In the genomic region with DNA sequence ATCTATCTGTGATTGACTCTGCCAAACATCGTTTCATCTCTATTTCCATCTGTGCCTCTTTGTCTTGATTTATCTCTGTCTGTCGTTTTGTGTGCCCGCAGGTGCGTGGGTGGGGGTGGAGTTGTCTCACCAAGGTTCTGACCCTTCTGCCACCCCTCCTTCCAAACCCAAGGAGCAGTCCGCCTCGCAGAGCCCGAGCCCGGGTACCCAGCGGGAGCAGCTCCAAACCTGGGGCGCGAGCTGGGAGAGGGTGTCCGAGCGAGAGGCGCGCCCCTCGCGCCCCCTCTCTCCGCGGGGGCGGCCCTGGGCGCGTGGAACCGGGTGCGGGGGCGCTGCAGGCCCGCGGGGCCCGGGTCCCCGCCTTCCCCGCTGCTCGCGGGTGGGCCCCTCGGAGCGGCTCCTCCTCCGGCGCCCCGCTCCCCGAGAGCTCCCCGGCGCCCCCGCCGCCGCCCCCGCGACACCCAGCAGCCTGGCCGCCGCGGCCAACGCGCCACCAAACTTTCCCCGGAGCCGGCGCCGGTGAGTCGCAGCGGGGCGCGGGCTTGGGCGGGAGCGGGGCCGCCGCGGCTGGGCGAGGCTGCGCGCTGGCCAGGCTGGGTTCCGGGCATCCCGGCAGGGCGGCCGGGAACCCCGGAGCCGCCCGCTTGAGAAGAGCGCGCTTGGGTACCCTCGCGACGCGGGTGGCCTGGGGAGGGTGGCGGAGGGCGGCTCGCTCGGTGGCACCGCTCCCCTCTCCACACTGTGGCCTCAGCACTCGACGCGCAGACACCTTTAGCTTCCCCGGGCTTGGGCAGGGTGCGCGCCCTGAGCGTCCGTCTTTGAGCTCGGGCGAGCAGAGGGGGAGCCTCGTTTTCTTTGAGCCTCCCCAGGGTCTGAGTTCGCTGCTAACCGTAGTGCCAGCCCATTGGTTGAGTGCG, we compare ENCODE assay signal across 10 cellular contexts. TPM values are rescaled to one million over a fixed set of nuclear protein-coding genes. Genes with fewer than 3 reads are reported as not detected.
DNase-seq lines count a peak whose midpoint lies in the region; ATAC-seq, FAIRE-seq and TF ChIP-seq lines count a peak whose summit lies in the region.
"Had no signal": no experiment of that assay in that cellular context is flagged by ENCODE, and none has a peak within 500 bp of the region (broad histone marks: within the 10 kb centered on the region; RNA-seq: fewer than 3 reads in every experiment).

A gene with protein sequence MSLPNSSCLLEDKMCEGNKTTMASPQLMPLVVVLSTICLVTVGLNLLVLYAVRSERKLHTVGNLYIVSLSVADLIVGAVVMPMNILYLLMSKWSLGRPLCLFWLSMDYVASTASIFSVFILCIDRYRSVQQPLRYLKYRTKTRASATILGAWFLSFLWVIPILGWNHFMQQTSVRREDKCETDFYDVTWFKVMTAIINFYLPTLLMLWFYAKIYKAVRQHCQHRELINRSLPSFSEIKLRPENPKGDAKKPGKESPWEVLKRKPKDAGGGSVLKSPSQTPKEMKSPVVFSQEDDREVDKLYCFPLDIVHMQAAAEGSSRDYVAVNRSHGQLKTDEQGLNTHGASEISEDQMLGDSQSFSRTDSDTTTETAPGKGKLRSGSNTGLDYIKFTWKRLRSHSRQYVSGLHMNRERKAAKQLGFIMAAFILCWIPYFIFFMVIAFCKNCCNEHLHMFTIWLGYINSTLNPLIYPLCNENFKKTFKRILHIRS (plus strand): TSS at position 458 of the 917 bp plus-strand sequence. CDS start 104,545 bp downstream, outside the sequence.

- BruUV-seq in K562 (replicated peaks; lab: Mats Ljungman, UMichigan) = no TSS peak

- H3K79me2 ChIP-seq in K562 (ENCODE audit: control insufficient read depth, insufficient read depth, low read length) = no peaks in the 10 kb centered on the region

- H3K27me3 Mint-ChIP-seq in activated CD4-positive, alpha-beta memory T cell treated with anti-CD3 and anti-CD28 coated beads for 36 hours = peaks cover 54% of the 10 kb centered on the region
- H3K27me3 Mint-ChIP-seq in activated CD4-positive, alpha-beta memory T cell treated with anti-CD3 and anti-CD28 coated beads, Interleukin-2, amount 10 ng/mL, durations not matched to agents 7 days and 5 days = peaks cover 83% of the 10 kb centered on the region

- CTCF ChIA-PET in activated CD4-positive, alpha-beta memory T cell treated with anti-CD3 and anti-CD28 coated beads for 36 hours (lab: Charles Lee) = interaction anchor here (1.1 to 4.7 kb wide), 3 partner anchors 10 to 181 kb away, joined by 3 to 33 read pairs (median 6); no protein-coding TSS in a partner anchor
- CTCF ChIA-PET in activated CD4-positive, alpha-beta memory T cell treated with anti-CD3 and anti-CD28 coated beads, Interleukin-2, amount 10 ng/mL, durations not matched to agents 7 days and 5 days (lab: Charles Lee) = interaction anchor here (0.6 to 1.6 kb wide), 5 partner anchors 13 to 94 kb away, joined by 3 to 6 read pairs (median 3); no protein-coding TSS in a partner anchor
- CTCF ChIA-PET in K562 (lab: Yijun Ruan, JAX; ENCODE audit: low intra/inter-chr PET ratio) = no interaction called here

- H3K9me1 ChIP-seq in K562 (ENCODE audit: control insufficient read depth, insufficient read depth, low read length) = no peaks in the 10 kb centered on the region

- peaks cover 19 to 45% of the 10 kb centered on the region in 2 experiments; a peak in 4 of 5 replicates for H3K27me3 ChIP-seq in K562 (ENCODE audit: control insufficient read depth in 2 of 2, insufficient read depth in 2 of 2, low read length in 2 of 2)
- H3K27me3 ChIP-seq in stomach smooth muscle (ENCODE audit: control insufficient read depth in 1 of 2, insufficient read depth in 2 of 2, low read length in 2 of 2) = peaks cover 12 to 18% of the 10 kb centered on the region in 2 donors
- H3K27me3 ChIP-seq in effector memory CD4-positive, alpha-beta T cell (replicated peaks; ENCODE audit: control insufficient read depth, insufficient read depth, low read length, poor library complexity, severe bottlenecking) = peaks cover 13% of the 10 kb centered on the region

- intact Hi-C loops in activated CD4-positive, alpha-beta memory T cell treated with anti-CD3 and anti-CD28 coated beads for 36 hours (cut with micrococcal nuclease) = no loop called here
- intact Hi-C loops in K562 (cut with micrococcal nuclease) = no loop called here

- H3K4me2 ChIP-seq in K562 (ENCODE audit: insufficient read depth, low read length) = no peak within 1 kb of the TSS

- no peak for DNase-seq in activated CD4-positive, alpha-beta memory T cell treated with anti-CD3 and anti-CD28 coated beads for 36 hours
- no peak for DNase-seq in activated CD4-positive, alpha-beta memory T cell treated with anti-CD3 and anti-CD28 coated beads, Interleukin-2, amount 10 ng/mL, durations not matched to agents 7 days and 5 days
- DNase-seq in K562 (ENCODE audit: extremely low read depth in 1 of 4, low spot score in 3 of 4) (peak in 2 of 4 experiments; percentile 27 to 33), kidney glomerular epithelial cell (lab: John Stamatoyannopoulos, UW) (peak; percentile 62)
- no peak for DNase-seq in effector memory CD4-positive, alpha-beta T cell
- no peak for DNase-seq in central memory CD4-positive, alpha-beta T cell
- DNase-seq: DND-41 had no signal

- 8% methylated on average over 52 of the region's 98 CpGs for WGBS in K562 (ENCODE audit: insufficient coverage, low coverage, missing lambda C conversion rate)

- TF ChIP-seq RAD21 in K562 (CRISPR knock-in tag; conservative IDR thresholded peaks at IDR 0.05 in 1 of 2, IDR thresholded peaks at IDR 0.05 in 1 of 2) = no peak

- no peaks in the 10 kb centered on the region for H3K36me3 Mint-ChIP-seq in activated CD4-positive, alpha-beta memory T cell treated with anti-CD3 and anti-CD28 coated beads for 36 hours
- no peaks in the 10 kb centered on the region for H3K36me3 Mint-ChIP-seq in activated CD4-positive, alpha-beta memory T cell treated with anti-CD3 and anti-CD28 coated beads, Interleukin-2, amount 10 ng/mL, durations not matched to agents 7 days and 5 days (ENCODE audit: low read depth)

- no peaks in the 10 kb centered on the region for H3K9me3 Mint-ChIP-seq in activated CD4-positive, alpha-beta memory T cell treated with anti-CD3 and anti-CD28 coated beads for 36 hours
- H3K9me3 Mint-ChIP-seq in activated CD4-positive, alpha-beta memory T cell treated with anti-CD3 and anti-CD28 coated beads, Interleukin-2, amount 10 ng/mL, durations not matched to agents 7 days and 5 days = no peaks in the 10 kb centered on the region

- H3K9me3 ChIP-seq in K562 (replicated peaks; ENCODE audit: control insufficient read depth, insufficient read depth, low read depth, low read length) = no peaks in the 10 kb centered on the region
- no peaks in the 10 kb centered on the region for H3K9me3 ChIP-seq in stomach smooth muscle (ENCODE audit: control insufficient read depth in 2 of 2, low read length in 2 of 2)
- H3K9me3 ChIP-seq in effector memory CD4-positive, alpha-beta T cell (ENCODE audit: control insufficient read depth, low read length) = no peaks in the 10 kb centered on the region

- no peak within 1 kb of the TSS for H3K9ac ChIP-seq in K562 (ENCODE audit: insufficient read depth in 1 of 2, low read depth in 2 of 2, low read length in 2 of 2)
- H3K9ac ChIP-seq in stomach smooth muscle (ENCODE audit: low read length in 2 of 2) = peak within 1 kb of the TSS in 1 of 2 donors; percentile 62

- ATAC-seq in K562 = no peak
- no peak for ATAC-seq in GM18861 (IDR thresholded peaks at IDR 0.05; ENCODE audit: unreplicated experiment)

- peak within 1 kb of the TSS; percentile 6 for H3K4me3 Mint-ChIP-seq in activated CD4-positive, alpha-beta memory T cell treated with anti-CD3 and anti-CD28 coated beads for 36 hours
- no peak within 1 kb of the TSS for H3K4me3 Mint-ChIP-seq in activated CD4-positive, alpha-beta memory T cell treated with anti-CD3 and anti-CD28 coated beads, Interleukin-2, amount 10 ng/mL, durations not matched to agents 7 days and 5 days

- H3K4me3 ChIP-seq in K562 (no peak within 1 kb of the TSS), stomach smooth muscle (ENCODE audit: low read length in 2 of 2) (peak within 1 kb of the TSS; percentile 76 to 83)
- H3K4me3 ChIP-seq in effector memory CD4-positive, alpha-beta T cell (ENCODE audit: insufficient read depth, low read depth, low read length, poor library complexity, severe bottlenecking) = no peak within 1 kb of the TSS

- H3K4me1 ChIP-seq in K562 (replicated peaks in 1 of 2; ENCODE audit: control insufficient read depth in 2 of 2, insufficient read depth in 2 of 2, low read length in 2 of 2) = peaks cover 0 to 8% of the 10 kb centered on the region in 2 experiments; a peak in 1 of 5 replicates
- peaks cover 19% of the 10 kb centered on the region for H3K4me1 ChIP-seq in stomach smooth muscle (ENCODE audit: control insufficient read depth, insufficient read depth, low read length)
- no peaks in the 10 kb centered on the region for H3K4me1 ChIP-seq in effector memory CD4-positive, alpha-beta T cell (ENCODE audit: control insufficient read depth, insufficient read depth, low read length, poor library complexity, severe bottlenecking)

- peaks cover 9% of the 10 kb centered on the region for H3K4me1 Mint-ChIP-seq in activated CD4-positive, alpha-beta memory T cell treated with anti-CD3 and anti-CD28 coated beads for 36 hours (ENCODE audit: low read depth)
- H3K4me1 Mint-ChIP-seq in activated CD4-positive, alpha-beta memory T cell treated with anti-CD3 and anti-CD28 coated beads, Interleukin-2, amount 10 ng/mL, durations not matched to agents 7 days and 5 days = peaks cover 10% of the 10 kb centered on the region

- H3K27ac Mint-ChIP-seq in activated CD4-positive, alpha-beta memory T cell treated with anti-CD3 and anti-CD28 coated beads for 36 hours = no peak within 1 kb of the TSS
- no peak within 1 kb of the TSS for H3K27ac Mint-ChIP-seq in activated CD4-positive, alpha-beta memory T cell treated with anti-CD3 and anti-CD28 coated beads, Interleukin-2, amount 10 ng/mL, durations not matched to agents 7 days and 5 days

- no peak for TF ChIP-seq POLR2A in K562 (conservative IDR thresholded peaks at IDR 0.05)

- TF ChIP-seq EP300 in K562 (IDR thresholded peaks at IDR 0.05; ENCODE audit: low read length) = no peak

- H3K36me3 ChIP-seq in K562 (ENCODE audit: control insufficient read depth, insufficient read depth, low read length) (no peaks in the 10 kb centered on the region), stomach smooth muscle (ENCODE audit: control insufficient read depth in 2 of 2, insufficient read depth in 2 of 2, low read length in 2 of 2) (no peaks in the 10 kb centered on the region)
- no peaks in the 10 kb centered on the region for H3K36me3 ChIP-seq in effector memory CD4-positive, alpha-beta T cell (ENCODE audit: control insufficient read depth, insufficient read depth, low read length)

- H2AFZ ChIP-seq in K562 (ENCODE audit: low read depth, low read length) = no peak within 1 kb of the TSS

- POLR2A ChIA-PET in activated CD4-positive, alpha-beta memory T cell treated with anti-CD3 and anti-CD28 coated beads for 36 hours (lab: Charles Lee) = no interaction called here
- POLR2A ChIA-PET in activated CD4-positive, alpha-beta memory T cell treated with anti-CD3 and anti-CD28 coated beads, Interleukin-2, amount 10 ng/mL, durations not matched to agents 7 days and 5 days (lab: Charles Lee) = no interaction called here
- POLR2A ChIA-PET in K562 (lab: Yijun Ruan, JAX) = interaction anchor here (0.7 kb wide), 1 partner anchor 21 kb away, joined by 3 read pairs; no protein-coding TSS in a partner anchor

- no peak for TF ChIP-seq CTCF in K562 (IDR thresholded peaks at IDR 0.05 in 2 of 3, conservative IDR thresholded peaks at IDR 0.05 in 1 of 3; ENCODE audit: insufficient read depth in 2 of 3, low read depth in 1 of 3, low read length in 3 of 3)

- peaks cover 5% of the 10 kb centered on the region for H4K20me1 ChIP-seq in K562 (replicated peaks; ENCODE audit: control insufficient read depth, insufficient read depth, low read length)

- no peak for FAIRE-seq in K562 (lab: Jason Lieb, UNC)
- FAIRE-seq: TTC549 had no signal

- H3K27ac ChIP-seq in K562 (ENCODE audit: extremely low read depth, low read depth, low read length) (no peak within 1 kb of the TSS), stomach smooth muscle (ENCODE audit: low read length) (no peak within 1 kb of the TSS)
- H3K27ac ChIP-seq in effector memory CD4-positive, alpha-beta T cell (ENCODE audit: insufficient read depth, low read length, poor library complexity, severe bottlenecking) = no peak within 1 kb of the TSS

- in situ Hi-C loops in K562 (cut with MboI) = no loop called here

RNA-seq across cellular contexts. Expression of the gene that starts here (rescaled TPM):
- total RNA-seq in activated CD4-positive, alpha-beta memory T cell treated with anti-CD3 and anti-CD28 coated beads for 36 hours = 1 to 10 TPM; 2.3 to 2.9 TPM
- total RNA-seq in activated CD4-positive, alpha-beta memory T cell treated with anti-CD3 and anti-CD28 coated beads, Interleukin-2, amount 10 ng/mL, durations not matched to agents 7 days and 5 days = 1 to 10 TPM in 1 of 2 experiments, under 1 TPM in 1; 0.95 to 1.0 TPM
- not detected in 2 replicates for total RNA-seq in K562 (2011; cell fraction: chromatin; rRNA removed; ENCODE audit: low replicate concordance)
- not detected in 2 replicates for total RNA-seq in K562 (2011; cell fraction: nucleolus; rRNA removed)
- total RNA-seq in K562 (2011; cell fraction: nucleoplasm; rRNA removed) = not detected in 2 replicates
- total RNA-seq in K562 (2014; rRNA removed) = 0.04 and 0.05 TPM in 2 replicates
- 0.15 TPM in 1 of 2 replicates, not detected in the other for total RNA-seq in K562 (2014; rRNA removed; fragmentation: Illumina TruSeq; extraction: Trizol)
- 0.07 and 0.19 TPM in 2 replicates for total RNA-seq in K562 (2015; rRNA removed; fragmentation: Illumina TruSeq; extraction: Trizol)
- total RNA-seq in K562 (2021) = 0.04 TPM in 1 of 2 replicates, not detected in the other
- 0.07 TPM in 1 of 2 replicates, not detected in the other for polyA plus RNA-seq in K562 (2011; rRNA removed)
- polyA plus RNA-seq in K562 (2011; cell fraction: cytosol; rRNA removed) = 0.01 and 0.03 TPM in 2 replicates
- not detected in 2 replicates for polyA plus RNA-seq in K562 (2011; cell fraction: nucleus; rRNA removed)
- 0.05 and 0.25 TPM in 2 replicates for polyA plus RNA-seq in K562 (2012)
- 0.04 TPM in 1 of 2 replicates, not detected in the other for polyA plus RNA-seq in K562 (2014; fragmentation: Illumina TruSeq; extraction: Trizol)
- under 1 TPM; 0.03 to 0.13 TPM for polyA plus RNA-seq in K562 (2014; fragmentation: Nextera tagmentation; extraction: Ambion mirVana)
- polyA plus RNA-seq in K562 (2014; rRNA removed) = 0.16 TPM in 1 of 2 replicates, not detected in the other
- polyA minus RNA-seq in K562 (2011; rRNA and poly(A)+ RNA removed) = 0.18 TPM in 1 of 2 replicates, not detected in the other
- not detected in 2 replicates for polyA minus RNA-seq in K562 (2011; cell fraction: cytosol; rRNA and poly(A)+ RNA removed)
- polyA minus RNA-seq in K562 (2011; cell fraction: nucleus; rRNA and poly(A)+ RNA removed) = not detected in 2 replicates

Comparison
In these comparisons a context has a peak if more than half of its experiments do, and no peak if none do; other contexts are left out.
1. H3K4me3 ChIP-seq: peak in stomach smooth muscle (2 of 2); none in K562 (single experiment) and effector memory CD4-positive, alpha-beta T cell (single experiment).